25 cellular contexts compared by ENCODE assay signal in the genomic region with DNA sequence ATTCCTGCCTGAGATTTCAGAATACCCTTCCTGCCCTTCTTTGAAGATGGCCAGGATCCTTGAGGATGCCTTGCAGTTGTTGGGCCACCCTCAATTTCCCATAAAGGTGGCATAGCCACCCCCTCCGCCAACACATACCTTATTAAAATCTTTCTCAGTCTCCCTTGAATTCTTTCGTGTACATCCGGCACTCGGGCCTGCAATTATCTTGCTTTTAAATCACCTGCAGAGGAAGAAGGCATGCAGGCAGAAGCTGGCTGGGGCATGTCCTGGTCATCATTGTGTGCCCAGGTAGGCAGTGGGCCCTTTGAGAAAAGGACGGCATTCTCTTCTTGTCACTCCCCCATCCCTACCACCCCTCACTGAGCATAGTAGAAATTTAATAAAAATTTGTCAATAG.
"Had no signal": no experiment of that assay in that cellular context is flagged by ENCODE, and none has a peak within 500 bp of the region (broad histone marks: within the 10 kb centered on the region; RNA-seq: fewer than 3 reads in every experiment).

No MANE protein-coding gene starts in this region.

- H3K36me3 Mint-ChIP-seq: immature natural killer cell; naive thymus-derived CD4-positive, alpha-beta T cell; natural killer cell treated with Interleukin-12 subunit alpha and Interleukin-12 subunit beta and Interleukin-15 and Interleukin-18, amount 100 ng/mL, for 72 hours; stimulated activated effector memory CD8-positive, alpha-beta T cell treated with anti-CD3 and anti-CD28 coated beads, Interleukin-12 subunit alpha, Interleukin-12 subunit beta, amount 100 ng/mL, for 72 hours; type B pancreatic cell had no signal

- H3K4me1 Mint-ChIP-seq: immature natural killer cell; naive thymus-derived CD4-positive, alpha-beta T cell; stimulated activated effector memory CD8-positive, alpha-beta T cell treated with anti-CD3 and anti-CD28 coated beads, Interleukin-12 subunit alpha, Interleukin-12 subunit beta, amount 100 ng/mL, for 72 hours had no signal

- H3K36me3 ChIP-seq: left ventricle myocardium inferior, ovary, spleen, suprapubic skin, thoracic aorta, tibial artery, uterus had no signal

- H3K27me3 Mint-ChIP-seq: progenitor cell of endocrine pancreas; stimulated activated naive CD8-positive, alpha-beta T cell treated with anti-CD3 and anti-CD28 coated beads, Interleukin-15, Interleukin-2, amounts not matched to agents 100 ng/mL and 50 ng/mL, for 24 hours; type B pancreatic cell had no signal

- ATAC-seq: mucosa of descending colon; naive thymus-derived CD4-positive, alpha-beta T cell; natural killer cell treated with Interleukin-12 subunit alpha and Interleukin-12 subunit beta and Interleukin-15 and Interleukin-18, amount 100 ng/mL, for 72 hours; right cardiac atrium; sciatic nerve; stimulated activated effector memory CD8-positive, alpha-beta T cell treated with anti-CD3 and anti-CD28 coated beads, Interleukin-12 subunit alpha, Interleukin-12 subunit beta, amount 100 ng/mL, for 72 hours had no signal

- H3K9me3 ChIP-seq: left ventricle myocardium inferior, ovary, suprapubic skin, thoracic aorta, tibial artery, uterus had no signal

- H3K27ac ChIP-seq: left ventricle myocardium inferior, ovary, skin epidermis, spleen, suprapubic skin, thoracic aorta, tibial artery, uterus had no signal

- H3K27ac Mint-ChIP-seq: immature natural killer cell; naive thymus-derived CD4-positive, alpha-beta T cell; natural killer cell treated with Interleukin-12 subunit alpha and Interleukin-12 subunit beta and Interleukin-15 and Interleukin-18, amount 100 ng/mL, for 72 hours; progenitor cell of endocrine pancreas; stimulated activated effector memory CD8-positive, alpha-beta T cell treated with anti-CD3 and anti-CD28 coated beads, Interleukin-12 subunit alpha, Interleukin-12 subunit beta, amount 100 ng/mL, for 72 hours; stimulated activated naive CD8-positive, alpha-beta T cell treated with anti-CD3 and anti-CD28 coated beads, Interleukin-15, Interleukin-2, amounts not matched to agents 100 ng/mL and 50 ng/mL, for 24 hours; type B pancreatic cell had no signal

- H3K4me1 ChIP-seq: left ventricle myocardium inferior, spleen, suprapubic skin, tibial artery, uterus had no signal

- H3K4me3 ChIP-seq: left ventricle myocardium inferior, lung, mucosa of descending colon, ovary, skin epidermis, spleen, suprapubic skin, thoracic aorta, tibial artery, uterus had no signal

- DNase-seq: hypothalamus; immature natural killer cell; left ventricle myocardium inferior; mesendoderm; midbrain; mucosa of descending colon; naive thymus-derived CD4-positive, alpha-beta T cell; ovary; retina; right cardiac atrium; spleen; stimulated activated CD4-positive, alpha-beta T cell treated with anti-CD3 and anti-CD28 coated beads, Interleukin-4, amount 100 ng/mL, for 24 hours; stimulated activated naive CD4-positive, alpha-beta T cell; tibial artery; uterus had no signal

- H3K27me3 ChIP-seq: ovary, suprapubic skin, tibial artery, uterus had no signal

- H3K4me3 Mint-ChIP-seq: immature natural killer cell; naive thymus-derived CD4-positive, alpha-beta T cell; natural killer cell treated with Interleukin-12 subunit alpha and Interleukin-12 subunit beta and Interleukin-15 and Interleukin-18, amount 100 ng/mL, for 72 hours; stimulated activated effector memory CD8-positive, alpha-beta T cell treated with anti-CD3 and anti-CD28 coated beads, Interleukin-12 subunit alpha, Interleukin-12 subunit beta, amount 100 ng/mL, for 72 hours; stimulated activated naive CD8-positive, alpha-beta T cell treated with anti-CD3 and anti-CD28 coated beads, Interleukin-15, Interleukin-2, amounts not matched to agents 100 ng/mL and 50 ng/mL, for 24 hours; type B pancreatic cell had no signal
